18 cellular contexts compared by ENCODE assay signal in genomic region chr1:215720121-215720520, GRCh38.
DNase-seq lines count a peak whose midpoint lies in the region; ATAC-seq and TF ChIP-seq lines count a peak whose summit lies in the region.
"Had no signal": no experiment of that assay in that cellular context is flagged by ENCODE, and none has a peak within 500 bp of the region (broad histone marks: within the 10 kb centered on the region; RNA-seq: fewer than 3 reads in every experiment).

No MANE protein-coding gene starts in this region.

- peak overlapping the region; percentile 21; the same call in 1 of the 2 replicates for H3K18ac ChIP-seq in IMR-90 (ENCODE audit: low read depth, low read length)

- H2BK15ac ChIP-seq in IMR-90 (ENCODE audit: low read depth, low read length), result peak overlapping the region; percentile 35; the same call in 1 of the 3 replicates

- no peaks in the 10 kb centered on the region for H3K36me3 ChIP-seq in IMR-90 (ENCODE audit: control insufficient read depth, insufficient read depth, low read length)
- H3K36me3 ChIP-seq in fibroblast of lung (ENCODE audit: control insufficient read depth, insufficient read depth, low read length), result no peaks in the 10 kb centered on the region
- H3K36me3 ChIP-seq: BLaER1 treated with 17β-estradiol and CSF1 and Interleukin-3, amounts not matched to agents 10 nM and 100 nM; SJSA1 had no signal

- H4K8ac ChIP-seq in IMR-90 (ENCODE audit: low read depth in 2 of 2, low read length in 2 of 2), result no peak overlapping the region

- H2BK120ac ChIP-seq in IMR-90 (ENCODE audit: low read depth, low read length), result no peak overlapping the region

- H2AFZ ChIP-seq in IMR-90 (replicated peaks; ENCODE audit: low read length, poor library complexity) (no peak overlapping the region), fibroblast of lung (ENCODE audit: low read length) (no peak overlapping the region)

- no peak overlapping the region for H2AK5ac ChIP-seq in IMR-90 (ENCODE audit: low read depth, low read length)

- H3K9ac ChIP-seq in IMR-90 (ENCODE audit: low read depth, low read length), result no peak overlapping the region
- H3K9ac ChIP-seq in fibroblast of lung (ENCODE audit: insufficient read depth, low read length), result no peak overlapping the region
- H3K9ac ChIP-seq: BLaER1 treated with 17β-estradiol and CSF1 and Interleukin-3, amounts not matched to agents 10 nM and 100 nM had no signal

- dilution Hi-C loops in IMR-90 (cut with HindIII; ENCODE audit: low sequenced_read_pairs, unreplicated experiment), result no loop called here

- H2AK9ac ChIP-seq in IMR-90 (replicated peaks; ENCODE audit: low read depth, low read length, poor library complexity), result no peak overlapping the region

- no peaks in the 10 kb centered on the region for H3K79me2 ChIP-seq in fibroblast of lung (ENCODE audit: control insufficient read depth, insufficient read depth, low read length)

- POLR2A ChIA-PET in IMR-90 (lab: Charles Lee; ENCODE audit: unreplicated experiment), result no interaction called here

- H3K4me2 ChIP-seq in IMR-90 (ENCODE audit: low read depth, low read length), result no peak overlapping the region
- no peak overlapping the region for H3K4me2 ChIP-seq in fibroblast of lung (ENCODE audit: extremely low read depth, insufficient read depth, low read length)
- H3K4me2 ChIP-seq: BLaER1 treated with 17β-estradiol and CSF1 and Interleukin-3, amounts not matched to agents 10 nM and 100 nM had no signal

- no peak overlapping the region for H4K91ac ChIP-seq in IMR-90 (ENCODE audit: insufficient read depth, low read depth, low read length)

- no peak overlapping the region for H3K4ac ChIP-seq in IMR-90 (ENCODE audit: low read depth, low read length)

- peaks cover 2% of the 10 kb centered on the region; the same call in 1 of the 2 replicates for H3K4me1 ChIP-seq in IMR-90 (ENCODE audit: control insufficient read depth, insufficient read depth, low read length)
- peaks cover 3% of the 10 kb centered on the region for H3K4me1 ChIP-seq in fibroblast of lung (ENCODE audit: control insufficient read depth, extremely low read depth, insufficient read depth, low read length)
- H3K4me1 ChIP-seq: BLaER1 treated with 17β-estradiol and CSF1 and Interleukin-3, amounts not matched to agents 10 nM and 100 nM; Caco-2; SJSA1 had no signal

- H3K4me3 ChIP-seq in IMR-90 (ENCODE audit: insufficient read depth, low read depth, low read length) (no peak overlapping the region), fibroblast of lung (replicated peaks in 1 of 4; ENCODE audit: control extremely low read depth in 1 of 4, insufficient read depth in 1 of 4, low read depth in 3 of 4, low read length in 4 of 4) (no peak overlapping the region)
- H3K4me3 ChIP-seq: BLaER1 treated with 17β-estradiol and CSF1 and Interleukin-3, amounts not matched to agents 10 nM and 100 nM; SJSA1 had no signal

- no peaks in the 10 kb centered on the region for H3K79me1 ChIP-seq in IMR-90 (ENCODE audit: low read depth in 1 of 2, low read length in 2 of 2)

- CTCF ChIA-PET in IMR-90 (lab: Yijun Ruan, JAX), result no interaction called here

- in situ Hi-C loops in IMR-90 (cut with MboI; ENCODE audit: low sequenced_read_pairs), result no loop called here

- H2BK5ac ChIP-seq in IMR-90 (ENCODE audit: low read depth, low read length, poor library complexity, severe bottlenecking), result no peak overlapping the region

- ATAC-seq in IMR-90 (ENCODE audit: low read depth), result no peak
- no peak for ATAC-seq in GM18858 (IDR thresholded peaks at IDR 0.05; ENCODE audit: unreplicated experiment)

- TF ChIP-seq CTCF in IMR-90 (conservative IDR thresholded peaks at IDR 0.05; ENCODE audit: low read depth, low read length) (no peak), fibroblast of lung (conservative IDR thresholded peaks at IDR 0.05 in 1 of 2, IDR thresholded peaks at IDR 0.05 in 1 of 2; ENCODE audit: low read depth in 1 of 2, low read length in 2 of 2) (no peak)

- H4K20me1 ChIP-seq in IMR-90 (ENCODE audit: insufficient read depth, low read length) (no peaks in the 10 kb centered on the region), fibroblast of lung (ENCODE audit: control insufficient read depth, extremely low read depth, insufficient read depth, low read length) (no peaks in the 10 kb centered on the region)
- H4K20me1 ChIP-seq: BLaER1 treated with 17β-estradiol and CSF1 and Interleukin-3, amounts not matched to agents 10 nM and 100 nM had no signal

- no peaks in the 10 kb centered on the region for H3K27me3 ChIP-seq in IMR-90 (ENCODE audit: control insufficient read depth, insufficient read depth, low read length)
- no peaks in the 10 kb centered on the region for H3K27me3 ChIP-seq in fibroblast of lung (ENCODE audit: control insufficient read depth, insufficient read depth, low read length)
- H3K27me3 ChIP-seq: BLaER1 treated with 17β-estradiol and CSF1 and Interleukin-3, amounts not matched to agents 10 nM and 100 nM; SJSA1 had no signal

- no peak for TF ChIP-seq RAD21 in IMR-90 (IDR thresholded peaks at IDR 0.05; ENCODE audit: low read length)

- H3K27ac ChIP-seq in IMR-90 (ENCODE audit: insufficient read depth, low read length) (no peak overlapping the region), fibroblast of lung (ENCODE audit: insufficient read depth, low read length) (no peak overlapping the region)
- H3K27ac ChIP-seq: BLaER1 treated with 17β-estradiol and CSF1 and Interleukin-3, amounts not matched to agents 10 nM and 100 nM; SJSA1 had no signal

- BruUV-seq in IMR-90 (replicated peaks; lab: Mats Ljungman, UMichigan), result no TSS peak

- 0 out of 2 replicates have a peak, but pooled peaks cover 3% of the 10 kb centered on the region for H3K9me1 ChIP-seq in IMR-90 (ENCODE audit: insufficient read depth, low read length)

- H3K9me3 ChIP-seq in IMR-90 (ENCODE audit: control insufficient read depth, insufficient read depth, low read length), result no peaks in the 10 kb centered on the region
- H3K9me3 ChIP-seq in fibroblast of lung (ENCODE audit: control insufficient read depth, insufficient read depth, low read depth, low read length), result no peaks in the 10 kb centered on the region
- H3K9me3 ChIP-seq: BLaER1 treated with 17β-estradiol and CSF1 and Interleukin-3, amounts not matched to agents 10 nM and 100 nM; Caco-2; SJSA1 had no signal

- DNase-seq in EH (ENCODE audit: low read depth) (peak; percentile 29), IMR-90 (peak; percentile 49), fibroblast of lung (ENCODE audit: low read depth in 2 of 2) (peak; percentile 8 to 71), myocyte (ENCODE audit: low read depth) (peak; percentile 10), pons (ENCODE audit: low spot score) (no peak)
- DNase-seq in activated T-cell treated with anti-CD3 and anti-CD28 coated beads, Interleukin-2, amount 50 U/mL, for 48 hours, result no peak
- DNase-seq: Caco-2; CD4-positive, alpha-beta memory T cell; H7; MV-4-11; NCI-H1105 treated with DMSO at 0.1 percent for 48 hours; NCI-H2029 treated with DMSO at 0.1 percent for 48 hours; NCI-H2171 treated with DMSO at 0.1 percent for 48 hours; NCI-H526 treated with DMSO at 0.1 percent for 48 hours; OCI-M1 had no signal

- no peak overlapping the region; the same call in 1 of the 2 replicates for H3K14ac ChIP-seq in IMR-90 (replicated peaks; ENCODE audit: low read depth, low read length)

- intact Hi-C loops in IMR-90 (cut with micrococcal nuclease), result no loop called here

- TF ChIP-seq POLR2A in IMR-90 (IDR thresholded peaks at IDR 0.05; ENCODE audit: low read depth, low read length), result no peak

- peak overlapping the region; percentile 82; the same call in 1 of the 2 replicates for H2BK20ac ChIP-seq in IMR-90 (ENCODE audit: low read depth, low read length)

- H4K5ac ChIP-seq in IMR-90 (ENCODE audit: low read depth, low read length), result no peak overlapping the region; the same call in 1 of the 2 replicates

- no peak overlapping the region for H3K23ac ChIP-seq in IMR-90 (ENCODE audit: low read depth, low read length)

- H3K56ac ChIP-seq in IMR-90 (ENCODE audit: extremely low read depth, insufficient read depth, low read length), result no peak overlapping the region

TF ChIP-seq in IMR-90, 13 proteins besides CTCF, POLR2A, EP300 and RAD21:
- TF ChIP-seq SMC3 (IDR thresholded peaks at IDR 0.05; ENCODE audit: low read depth, low read length) (no peak), MAFK (IDR thresholded peaks at IDR 0.05; ENCODE audit: low read depth, low read length) (no peak), BHLHE40 (IDR thresholded peaks at IDR 0.05; ENCODE audit: low read depth, low read length) (no peak), ELK1 (IDR thresholded peaks at IDR 0.05; ENCODE audit: borderline replicate concordance, low read depth, low read length) (no peak), RCOR1 (IDR thresholded peaks at IDR 0.05; ENCODE audit: insufficient replicate concordance, low read length) (no peak), RFX5 (IDR thresholded peaks at IDR 0.05; ENCODE audit: low read depth, low read length) (no peak), NFE2L2 (IDR thresholded peaks at IDR 0.05; ENCODE audit: low read depth, low read length) (no peak), FOS (IDR thresholded peaks at IDR 0.05; ENCODE audit: low read depth, low read length) (no peak), USF2 (IDR thresholded peaks at IDR 0.05; ENCODE audit: low read depth, low read length) (no peak), CEBPB (IDR thresholded peaks at IDR 0.05; ENCODE audit: low read depth, low read length) (no peak), CHD1 (IDR thresholded peaks at IDR 0.05; ENCODE audit: low read depth, low read length) (no peak)

Comparison
In these comparisons a context has a peak if more than half of its experiments do, and no peak if none do; other contexts are left out.
1. DNase-seq: peak in EH (single experiment), IMR-90 (single experiment), fibroblast of lung (2 of 2) and myocyte (single experiment); none in activated T-cell treated with anti-CD3 and anti-CD28 coated beads, Interleukin-2, amount 50 U/mL, for 48 hours (0 of 2) and pons (single experiment).